Comparison of ENCODE assay signal across 18 cellular contexts in genomic region chr7:155576416-155576815, GRCh38. TPM values are rescaled to one million over a fixed set of nuclear protein-coding genes. Genes with fewer than 3 reads are reported as not detected.
"Had no signal": no experiment of that assay in that cellular context is flagged by ENCODE, and none has a peak within 500 bp of the region (broad histone marks: within the 10 kb centered on the region; RNA-seq: fewer than 3 reads in every experiment).

No MANE protein-coding gene starts in this region.

- FAIRE-seq: astrocyte had no signal

- H3K9me3 ChIP-seq: tibial nerve had no signal

- ATAC-seq: activated CD8-positive, alpha-beta T cell treated with anti-CD3 and anti-CD28 coated beads, Interleukin-2, amount 10 ng/mL, durations not matched to agents 7 days and 5 days; stimulated activated effector memory CD8-positive, alpha-beta T cell treated with anti-CD3 and anti-CD28 coated beads, Interleukin-12 subunit alpha, Interleukin-12 subunit beta, amount 100 ng/mL, for 72 hours had no signal

- H3K4me3 ChIP-seq: cardiac muscle cell, coronary artery, skin epidermis had no signal

- H3K4me1 ChIP-seq: parathyroid adenoma had no signal

- DNase-seq: activated CD8-positive, alpha-beta T cell treated with anti-CD3 and anti-CD28 coated beads, Interleukin-2, amount 10 ng/mL, durations not matched to agents 7 days and 5 days; activated naive CD4-positive, alpha-beta T cell treated with anti-CD3 and anti-CD28 coated beads for 36 hours; effector memory CD4-positive, alpha-beta T cell; hippocampal formation; mesenchymal stem cell; retina; SIG-M5 had no signal

- H3K9ac ChIP-seq: parathyroid adenoma had no signal

- H2AFZ ChIP-seq: parathyroid adenoma had no signal

- H3K27ac ChIP-seq: cardiac muscle cell, coronary artery, epithelial cell of prostate, parathyroid adenoma, skin epidermis, tibial nerve had no signal

- H3K79me2 ChIP-seq: parathyroid adenoma had no signal

- H3K36me3 ChIP-seq: cardiac muscle cell, tibial nerve had no signal

RNA-seq across cellular contexts. Expression of gene CNPY1, which starts 30.1 kb away (rescaled TPM):
- total RNA-seq: activated CD8-positive, alpha-beta T cell treated with anti-CD3 and anti-CD28 coated beads, Interleukin-2, amount 10 ng/mL, durations not matched to agents 7 days and 5 days; activated naive CD4-positive, alpha-beta T cell treated with anti-CD3 and anti-CD28 coated beads for 36 hours; activated T-helper 1 cell treated with anti-CD3 and anti-CD28 coated beads, Interleukin-12 subunit alpha, Interleukin-12 subunit beta, Interleukin-2, Interleukin-4 antibody, amounts not matched to agents 30 ng/mL and 10 ng/mL and 1 ng/mL, durations not matched to agents 14 hours and 24 hours and 36 hours; astrocyte; kidney epithelial cell; subcutaneous adipose tissue had no signal
- polyA plus RNA-seq: cardiac muscle cell had no signal
